29 cellular contexts compared by ENCODE assay signal in genomic region chrX:43218198-43218597, GRCh38.
"Had no signal": no experiment of that assay in that cellular context is flagged by ENCODE, and none has a peak within 500 bp of the region (broad histone marks: within the 10 kb centered on the region; RNA-seq: fewer than 3 reads in every experiment).

No MANE protein-coding gene starts in this region.

- H3K36me3 Mint-ChIP-seq: immature natural killer cell had no signal

- H3K4me1 ChIP-seq: left ventricle myocardium inferior, parathyroid adenoma, right atrium auricular region, right lobe of liver, stomach, testis, thyroid gland, transverse colon, upper lobe of right lung had no signal

- H3K27ac Mint-ChIP-seq: immature natural killer cell; naive thymus-derived CD8-positive, alpha-beta T cell; nephron; progenitor cell of endocrine pancreas; stimulated activated naive B cell treated with anti-CD40 and anti-IgM and Interleukin-4, amounts not matched to agents 10 μg/mL and 1 μg/mL and 100 μg/mL, for 72 hours had no signal

- H3K4me3 Mint-ChIP-seq: immature natural killer cell; naive thymus-derived CD8-positive, alpha-beta T cell; nephron; neural crest cell; stimulated activated naive B cell treated with anti-CD40 and anti-IgM and Interleukin-4, amounts not matched to agents 10 μg/mL and 1 μg/mL and 100 μg/mL, for 72 hours had no signal

- H3K9ac ChIP-seq: parathyroid adenoma had no signal

- H2AFZ ChIP-seq: parathyroid adenoma had no signal

- ATAC-seq: naive thymus-derived CD8-positive, alpha-beta T cell; right lobe of liver; stimulated activated naive B cell treated with anti-CD40 and anti-IgM and Interleukin-4, amounts not matched to agents 10 μg/mL and 1 μg/mL and 100 μg/mL, for 72 hours; stimulated activated naive CD8-positive, alpha-beta T cell treated with anti-CD3 and anti-CD28 coated beads, Interleukin-15, Interleukin-2, amounts not matched to agents 100 U/mL and 50 U/mL, for 24 hours; upper lobe of right lung had no signal

- H3K27ac ChIP-seq: left ventricle myocardium inferior, neutrophil, parathyroid adenoma, right atrium auricular region, right lobe of liver, stomach, testis, thyroid gland, transverse colon, upper lobe of right lung had no signal

- H3K27me3 ChIP-seq: neutrophil, right atrium auricular region, right lobe of liver, stomach, testis, thyroid gland, transverse colon, upper lobe of right lung had no signal

- H3K4me1 Mint-ChIP-seq: immature natural killer cell; nephron; neural crest cell; stimulated activated naive B cell treated with anti-CD40 and anti-IgM and Interleukin-4, amounts not matched to agents 10 μg/mL and 1 μg/mL and 100 μg/mL, for 72 hours had no signal

- H3K9me3 ChIP-seq: neutrophil, right lobe of liver, testis, thyroid gland, transverse colon, upper lobe of right lung had no signal

- H3K27me3 Mint-ChIP-seq: naive thymus-derived CD8-positive, alpha-beta T cell; progenitor cell of endocrine pancreas; stimulated activated naive B cell treated with anti-CD40 and anti-IgM and Interleukin-4, amounts not matched to agents 10 μg/mL and 1 μg/mL and 100 μg/mL, for 72 hours had no signal

- H3K79me2 ChIP-seq: parathyroid adenoma had no signal

- H3K36me3 ChIP-seq: left ventricle myocardium inferior, neutrophil, right atrium auricular region, right lobe of liver, stomach, thyroid gland, transverse colon, upper lobe of right lung had no signal

- DNase-seq: head of caudate nucleus; hypothalamus; immature natural killer cell; kidney; left ventricle myocardium inferior; midbrain; naive thymus-derived CD8-positive, alpha-beta T cell; occipital lobe; right lobe of liver; stimulated activated CD4-positive, alpha-beta T cell treated with anti-CD3 and anti-CD28 coated beads, Interleukin-12 subunit alpha, Interleukin-12 subunit beta, amount 100 ng/mL, for 4 hours; stimulated activated CD4-positive, alpha-beta T cell treated with anti-CD3 and anti-CD28 coated beads, Interleukin-15, amount 100 ng/mL, for 24 hours; stimulated activated CD4-positive, alpha-beta T cell treated with anti-CD3 and anti-CD28 coated beads, Interleukin-2, amount 100 ng/mL, for 24 hours; stimulated activated CD4-positive, alpha-beta T cell treated with anti-CD3 and anti-CD28 coated beads, Interleukin-4, amount 100 ng/mL, for 1 hour; stimulated activated naive B cell treated with anti-CD40 and anti-IgM and Interleukin-4, amounts not matched to agents 10 μg/mL and 1 μg/mL and 100 μg/mL, for 72 hours; stimulated activated naive CD8-positive, alpha-beta T cell treated with anti-CD3 and anti-CD28 coated beads, Interleukin-15, Interleukin-2, amounts not matched to agents 100 U/mL and 50 U/mL, for 24 hours; stomach; testis; thyroid gland; transverse colon; upper lobe of right lung had no signal

- H3K4me3 ChIP-seq: left ventricle myocardium inferior, lung, right atrium auricular region, right lobe of liver, stomach, testis, thyroid gland, transverse colon, upper lobe of right lung had no signal

- FAIRE-seq: islet of Langerhans, urothelium cell line had no signal
